Comparison of ENCODE assay signal across 9 cellular contexts in the genomic region with DNA sequence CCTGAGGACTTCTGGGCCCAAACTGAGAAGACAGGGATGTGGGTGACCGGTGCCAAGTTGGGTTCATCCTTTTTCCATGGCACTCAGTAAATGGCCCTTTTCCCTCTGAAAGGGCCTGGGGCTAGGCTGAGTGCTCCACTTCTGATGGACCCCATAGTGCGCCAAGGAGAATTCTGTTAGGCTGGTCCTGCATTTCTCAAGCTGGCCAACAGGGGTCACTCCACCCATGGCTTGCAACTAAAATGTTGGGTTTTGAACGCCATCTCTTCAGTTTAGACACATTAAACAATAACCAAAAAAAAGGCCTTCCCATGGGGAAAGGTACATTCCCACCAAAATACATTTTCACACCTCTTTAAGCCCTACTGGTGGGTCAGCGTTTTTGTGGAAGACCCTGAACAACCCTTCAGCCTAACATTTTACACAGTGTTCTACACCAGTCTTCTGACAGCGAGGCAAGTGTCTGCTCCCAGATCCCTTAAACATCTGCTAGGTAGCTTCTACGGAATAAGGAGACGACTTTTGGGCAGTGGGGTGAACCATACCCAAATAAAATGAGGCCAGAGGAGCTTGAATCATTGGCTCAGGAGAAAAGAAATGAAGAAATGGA. TPM values are rescaled to one million over a fixed set of nuclear protein-coding genes. Genes with fewer than 3 reads are reported as not detected.
A peak's percentile ranks its signal among the peaks of the same experiment; 100 is the strongest.
DNase-seq lines count a peak whose midpoint lies in the region; ATAC-seq and TF ChIP-seq lines count a peak whose summit lies in the region.
"Had no signal": no experiment of that assay in that cellular context is flagged by ENCODE, and none has a peak within 500 bp of the region (broad histone marks: within the 10 kb centered on the region; RNA-seq: fewer than 3 reads in every experiment).

No MANE protein-coding gene starts in this region.

- ATAC-seq in right lobe of liver (peak in 2 of 4 donors; percentile 40 to 47), GM21737 (IDR thresholded peaks at IDR 0.05; ENCODE audit: unreplicated experiment) (no peak), HG03432 (IDR thresholded peaks at IDR 0.05; ENCODE audit: unreplicated experiment) (no peak)

- no peaks in the 10 kb centered on the region for H3K9me3 ChIP-seq in BE2C
- no peaks in the 10 kb centered on the region for H3K9me3 ChIP-seq in right lobe of liver

- intact Hi-C loops in right lobe of liver (cut with DNase I) = no loop called here

- H3K4me3 ChIP-seq in BE2C (ENCODE audit: low read depth, low read length) (no peak overlapping the region), right lobe of liver (no peak overlapping the region)

- in situ Hi-C loops in GM13976 (cut with MboI; ENCODE audit: low sequenced_read_pairs, unreplicated experiment) = no loop called here

- WGBS in right lobe of liver (ENCODE audit: insufficient coverage, low coverage, low lambda C conversion rate, missing lambda C conversion rate) = 84% methylated on average over 7 of the region's 7 CpGs

- peaks cover 48% of the 10 kb centered on the region for H3K36me3 ChIP-seq in BE2C
- no peaks in the 10 kb centered on the region for H3K36me3 ChIP-seq in right lobe of liver

- H3K4me1 ChIP-seq in BE2C = peaks cover 58% of the 10 kb centered on the region
- H3K4me1 ChIP-seq in right lobe of liver = peaks cover 0 to 8% (median 0%) of the 10 kb centered on the region in 4 donors

- TF ChIP-seq POLR2A in right lobe of liver (IDR thresholded peaks at IDR 0.05) = no peak

- no peaks in the 10 kb centered on the region for H3K27me3 ChIP-seq in BE2C
- no peaks in the 10 kb centered on the region for H3K27me3 ChIP-seq in right lobe of liver

- TF ChIP-seq CTCF in BE2C (IDR thresholded peaks at IDR 0.05; ENCODE audit: low read depth, low read length) (peak; percentile 89), GM13976 (IDR thresholded peaks at IDR 0.05; ENCODE audit: borderline replicate concordance, control extremely low read depth, extremely low read depth, insufficient read depth, missing control alignments) (peak; percentile 20), right lobe of liver (IDR thresholded peaks at IDR 0.05) (peak; percentile 34 to 67 (median 44))

- no peak for DNase-seq in BE2C
- DNase-seq in GM13976 (ENCODE audit: low spot score) = no peak
- DNase-seq in activated naive CD4-positive, alpha-beta T cell treated with anti-CD3 and anti-CD28 coated beads, Interleukin-2, amount 50 U/mL, for 16 hours = peak; percentile 26
- DNase-seq in right lobe of liver = peak in 1 of 3 donors; percentile 15
- DNase-seq in NCI-H524 treated with DMSO at 0.1 percent for 48 hours (lab: John Stamatoyannopoulos, UW) = no peak
- DNase-seq in SIG-M5 (lab: John Stamatoyannopoulos, UW) = no peak

- H3K27ac ChIP-seq in right lobe of liver = no peak overlapping the region

RNA-seq across cellular contexts. Expression of gene CNTFR, which starts 27.3 kb away (rescaled TPM):
- 110 TPM for polyA plus RNA-seq in BE2C (2012; ENCODE audit: insufficient read depth, insufficient read length, low read depth)
- total RNA-seq in right lobe of liver = 10 to 100 TPM in 1 of 6 experiments, 1 to 10 TPM in 4, under 1 TPM in 1; 0.71 to 12.5 (median 3.4) TPM
- total RNA-seq: RPMI7951 had no signal

RNA-seq across cellular contexts. Expression of gene ENHO, which starts 39.5 kb away (rescaled TPM):
- polyA plus RNA-seq in BE2C (2012; ENCODE audit: insufficient read depth, insufficient read length, low read depth) = 2.5 TPM
- 1 to 10 TPM; 1.5 to 2.7 (median 2.1) TPM for total RNA-seq in right lobe of liver

RNA-seq across cellular contexts. Expression of gene RPP25L, which starts 49.7 kb away (rescaled TPM):
- 78.3 TPM for polyA plus RNA-seq in BE2C (2012; ENCODE audit: insufficient read depth, insufficient read length, low read depth)
- total RNA-seq in right lobe of liver = 10 to 100 TPM; 15.2 to 29.1 (median 25.0) TPM

RNA-seq across cellular contexts. Expression of gene DCTN3, which starts 58.1 kb away (rescaled TPM):
- polyA plus RNA-seq in BE2C (2012; ENCODE audit: insufficient read depth, insufficient read length, low read depth) = 154 TPM
- total RNA-seq in right lobe of liver = 10 to 100 TPM; 26.4 to 36.8 (median 32.7) TPM

Comparison
In these comparisons a context has a peak if more than half of its experiments do, and no peak if none do; other contexts are left out.
1. CTCF ChIP-seq: peak in every context shown above with its lines; median percentile 89 in BE2C; 44 in right lobe of liver; 20 in GM13976.